In genomic region chr2:150610670-150611279, GRCh38 we compare ENCODE assay signal across 9 cellular contexts.
DNase-seq lines count a peak whose midpoint lies in the region; ATAC-seq and TF ChIP-seq lines count a peak whose summit lies in the region.
"Had no signal": no experiment of that assay in that cellular context is flagged by ENCODE, and none has a peak within 500 bp of the region (broad histone marks: within the 10 kb centered on the region; RNA-seq: fewer than 3 reads in every experiment).

No MANE protein-coding gene starts in this region.

- no peaks in the 10 kb centered on the region for H3K79me2 ChIP-seq in DND-41 (ENCODE audit: insufficient read depth, low read length)
- H3K79me2 ChIP-seq in fibroblast of lung (ENCODE audit: control insufficient read depth, insufficient read depth, low read length) = no peaks in the 10 kb centered on the region

- no peak overlapping the region for H3K4me3 ChIP-seq in DND-41 (ENCODE audit: low read depth in 1 of 2, low read length in 2 of 2)
- H3K4me3 ChIP-seq in fibroblast of lung (replicated peaks in 1 of 4; ENCODE audit: control extremely low read depth in 1 of 4, insufficient read depth in 1 of 4, low read depth in 3 of 4, low read length in 4 of 4) = no peak overlapping the region
- H3K4me3 ChIP-seq in thyroid gland (replicated peaks in 1 of 3) = no peak overlapping the region

- TF ChIP-seq POLR2A in thyroid gland (IDR thresholded peaks at IDR 0.05) = no peak

- DNase-seq in DND-41 (peak; percentile 61), NCI-H69 (lab: John Stamatoyannopoulos, UW) (peak; percentile 35), fibroblast of lung (ENCODE audit: low read depth in 2 of 2) (peak in 1 of 2 donors; percentile 56), thyroid gland (peak in 1 of 2 donors; percentile 37), SHP77 (lab: John Stamatoyannopoulos, UW) (no peak), Ammon's horn (ENCODE audit: low spot score) (no peak)
- no peak for DNase-seq in natural killer cell treated with Interleukin-12 subunit alpha and Interleukin-12 subunit beta and Interleukin-15 and Interleukin-18, amount 100 ng/mL, for 72 hours (ENCODE audit: low spot score)

- WGBS in thyroid gland, 2 donors = 58 to 62% methylated on average over 6 of the region's 6 CpGs

- H3K9ac ChIP-seq in DND-41 (ENCODE audit: low read depth, low read length) (no peak overlapping the region), fibroblast of lung (ENCODE audit: insufficient read depth, low read length) (no peak overlapping the region)

- no peak overlapping the region for H2AFZ ChIP-seq in DND-41 (ENCODE audit: low read depth, low read length)
- H2AFZ ChIP-seq in fibroblast of lung (ENCODE audit: low read length) = no peak overlapping the region

- peak; percentile 84 for TF ChIP-seq CTCF in DND-41 (IDR thresholded peaks at IDR 0.05; ENCODE audit: borderline replicate concordance, extremely low read depth, low read length, poor library complexity, severe bottlenecking)
- peak; percentile 57 to 60 for TF ChIP-seq CTCF in fibroblast of lung (conservative IDR thresholded peaks at IDR 0.05 in 1 of 2, IDR thresholded peaks at IDR 0.05 in 1 of 2; ENCODE audit: low read depth in 1 of 2, low read length in 2 of 2)
- peak in 4 of 6 experiments; percentile 30 to 45 (median 37) for TF ChIP-seq CTCF in thyroid gland (IDR thresholded peaks at IDR 0.05)

- no peak overlapping the region for H3K27ac Mint-ChIP-seq in natural killer cell treated with Interleukin-12 subunit alpha and Interleukin-12 subunit beta and Interleukin-15 and Interleukin-18, amount 100 ng/mL, for 72 hours
- H3K27ac Mint-ChIP-seq: IgD-negative memory B cell had no signal

- no peaks in the 10 kb centered on the region for H3K9me3 ChIP-seq in DND-41 (ENCODE audit: insufficient read depth, low read length, severe bottlenecking)
- no peaks in the 10 kb centered on the region for H3K9me3 ChIP-seq in fibroblast of lung (ENCODE audit: control insufficient read depth, insufficient read depth, low read depth, low read length)
- no peaks in the 10 kb centered on the region for H3K9me3 ChIP-seq in thyroid gland

- no peak overlapping the region for H3K4me3 Mint-ChIP-seq in natural killer cell treated with Interleukin-12 subunit alpha and Interleukin-12 subunit beta and Interleukin-15 and Interleukin-18, amount 100 ng/mL, for 72 hours
- H3K4me3 Mint-ChIP-seq: IgD-negative memory B cell had no signal

- intact Hi-C loops in thyroid gland (cut with DNase I) = no loop called here

- H3K27ac ChIP-seq in DND-41 (ENCODE audit: low read length) = no peak overlapping the region
- no peak overlapping the region for H3K27ac ChIP-seq in fibroblast of lung (ENCODE audit: insufficient read depth, low read length)
- H3K27ac ChIP-seq in thyroid gland = no peak overlapping the region

- ATAC-seq in DND-41 (ENCODE audit: insufficient read depth, low read depth) (peak; percentile 63; the same call in 2 of the 3 replicates), GM21786 (IDR thresholded peaks at IDR 0.05; ENCODE audit: unreplicated experiment) (peak; percentile 71)
- no peak for ATAC-seq in natural killer cell treated with Interleukin-12 subunit alpha and Interleukin-12 subunit beta and Interleukin-15 and Interleukin-18, amount 100 ng/mL, for 72 hours

- H4K20me1 ChIP-seq in DND-41 (ENCODE audit: insufficient read depth, low read length) = no peaks in the 10 kb centered on the region
- H4K20me1 ChIP-seq in fibroblast of lung (ENCODE audit: control insufficient read depth, extremely low read depth, insufficient read depth, low read length) = no peaks in the 10 kb centered on the region

- H3K27me3 ChIP-seq in DND-41 (ENCODE audit: insufficient read depth, low read length, poor library complexity) (no peaks in the 10 kb centered on the region), fibroblast of lung (ENCODE audit: control insufficient read depth, insufficient read depth, low read length) (no peaks in the 10 kb centered on the region), thyroid gland (no peaks in the 10 kb centered on the region)

- no peak overlapping the region for H3K4me2 ChIP-seq in DND-41 (ENCODE audit: insufficient read depth, low read length)
- no peak overlapping the region for H3K4me2 ChIP-seq in fibroblast of lung (ENCODE audit: extremely low read depth, insufficient read depth, low read length)

- no peaks in the 10 kb centered on the region for H3K27me3 Mint-ChIP-seq in natural killer cell treated with Interleukin-12 subunit alpha and Interleukin-12 subunit beta and Interleukin-15 and Interleukin-18, amount 100 ng/mL, for 72 hours
- H3K27me3 Mint-ChIP-seq: IgD-negative memory B cell had no signal

- H3K4me1 ChIP-seq in DND-41 (ENCODE audit: insufficient read depth, low read length) (peaks cover 37% of the 10 kb centered on the region), fibroblast of lung (ENCODE audit: control insufficient read depth, extremely low read depth, insufficient read depth, low read length) (peaks cover 6% of the 10 kb centered on the region), thyroid gland (no peaks in the 10 kb centered on the region)

- H3K36me3 ChIP-seq in DND-41 (ENCODE audit: insufficient read depth, low read length) (no peaks in the 10 kb centered on the region), fibroblast of lung (ENCODE audit: control insufficient read depth, insufficient read depth, low read length) (no peaks in the 10 kb centered on the region), thyroid gland (no peaks in the 10 kb centered on the region)

- no peaks in the 10 kb centered on the region for H3K4me1 Mint-ChIP-seq in natural killer cell treated with Interleukin-12 subunit alpha and Interleukin-12 subunit beta and Interleukin-15 and Interleukin-18, amount 100 ng/mL, for 72 hours (ENCODE audit: low read depth in 2 of 2)
- H3K4me1 Mint-ChIP-seq: IgD-negative memory B cell had no signal

- H3K36me3 Mint-ChIP-seq in natural killer cell treated with Interleukin-12 subunit alpha and Interleukin-12 subunit beta and Interleukin-15 and Interleukin-18, amount 100 ng/mL, for 72 hours = no peaks in the 10 kb centered on the region
- H3K36me3 Mint-ChIP-seq: IgD-negative memory B cell had no signal

- H3K9me3 Mint-ChIP-seq in natural killer cell treated with Interleukin-12 subunit alpha and Interleukin-12 subunit beta and Interleukin-15 and Interleukin-18, amount 100 ng/mL, for 72 hours = peaks cover 6% of the 10 kb centered on the region

Comparison
In these comparisons a context has a peak if more than half of its experiments do, and no peak if none do; other contexts are left out.
1. ATAC-seq: peak in DND-41 (single experiment) and GM21786 (single experiment); none in natural killer cell treated with Interleukin-12 subunit alpha and Interleukin-12 subunit beta and Interleukin-15 and Interleukin-18, amount 100 ng/mL, for 72 hours (0 of 2).
2. DNase-seq: peak in DND-41 (single experiment) and NCI-H69 (single experiment); none in natural killer cell treated with Interleukin-12 subunit alpha and Interleukin-12 subunit beta and Interleukin-15 and Interleukin-18, amount 100 ng/mL, for 72 hours (single experiment), SHP77 (0 of 2) and Ammon's horn (single experiment).
3. Peak in every context shown above with its lines, with median percentiles within 50 percentile points of each other: CTCF ChIP-seq.